1 cellular context compared by ENCODE assay signal in the genomic region with DNA sequence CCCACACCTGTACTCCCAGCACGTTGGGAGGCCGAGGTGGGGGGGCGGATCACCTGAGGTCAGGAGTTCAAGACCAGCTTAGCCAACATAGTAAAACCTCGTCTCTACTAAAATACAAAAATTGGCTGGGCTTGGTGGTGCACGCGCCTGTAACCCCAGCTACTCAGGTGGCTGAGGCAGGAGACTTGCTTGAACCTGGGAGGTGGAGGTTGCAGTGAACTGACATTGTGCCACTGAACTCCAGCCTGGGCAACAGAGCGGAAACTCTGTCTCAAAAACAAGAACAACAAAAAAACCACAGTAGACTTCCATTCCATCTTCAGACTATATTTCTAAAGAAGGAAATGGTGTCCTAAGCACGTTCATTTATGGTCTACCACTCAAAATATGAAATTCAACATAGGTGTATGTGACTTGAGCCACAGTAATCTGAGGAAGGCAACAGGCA.
TF ChIP-seq lines count a peak whose summit lies in the region.

No MANE protein-coding gene starts in this region.

TF ChIP-seq in GM12878, 131 proteins besides CTCF, POLR2A, EP300 and RAD21:
- TF ChIP-seq ETV6 (conservative IDR thresholded peaks at IDR 0.05 in 1 of 2, IDR thresholded peaks at IDR 0.05 in 1 of 2; ENCODE audit: borderline replicate concordance in 1 of 2, low read depth in 1 of 2) (no peak), IKZF1 (conservative IDR thresholded peaks at IDR 0.05) (no peak), SIX5 (IDR thresholded peaks at IDR 0.05; ENCODE audit: low read depth, low read length, severe bottlenecking) (no peak), RUNX3 (IDR thresholded peaks at IDR 0.05; ENCODE audit: low read length) (no peak), DPF2 (IDR thresholded peaks at IDR 0.05) (no peak), GABPA (IDR thresholded peaks at IDR 0.05; ENCODE audit: low read depth) (no peak), NR2C2 (IDR thresholded peaks at IDR 0.05; ENCODE audit: borderline replicate concordance, control insufficient read depth, insufficient read length, low read depth) (no peak), HDGF (IDR thresholded peaks at IDR 0.05) (no peak), POLR2AphosphoS2 (IDR thresholded peaks at IDR 0.05; ENCODE audit: low read depth, low read length) (no peak)
- TF ChIP-seq, protein P1, sequence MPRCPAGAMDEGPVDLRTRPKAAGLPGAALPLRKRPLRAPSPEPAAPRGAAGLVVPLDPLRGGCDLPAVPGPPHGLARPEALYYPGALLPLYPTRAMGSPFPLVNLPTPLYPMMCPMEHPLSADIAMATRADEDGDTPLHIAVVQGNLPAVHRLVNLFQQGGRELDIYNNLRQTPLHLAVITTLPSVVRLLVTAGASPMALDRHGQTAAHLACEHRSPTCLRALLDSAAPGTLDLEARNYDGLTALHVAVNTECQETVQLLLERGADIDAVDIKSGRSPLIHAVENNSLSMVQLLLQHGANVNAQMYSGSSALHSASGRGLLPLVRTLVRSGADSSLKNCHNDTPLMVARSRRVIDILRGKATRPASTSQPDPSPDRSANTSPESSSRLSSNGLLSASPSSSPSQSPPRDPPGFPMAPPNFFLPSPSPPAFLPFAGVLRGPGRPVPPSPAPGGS (IDR thresholded peaks at IDR 0.05; ENCODE audit: borderline replicate concordance, insufficient read depth, low read depth, low read length, poor library complexity, severe bottlenecking) = no peak
- TF ChIP-seq, protein P2, sequence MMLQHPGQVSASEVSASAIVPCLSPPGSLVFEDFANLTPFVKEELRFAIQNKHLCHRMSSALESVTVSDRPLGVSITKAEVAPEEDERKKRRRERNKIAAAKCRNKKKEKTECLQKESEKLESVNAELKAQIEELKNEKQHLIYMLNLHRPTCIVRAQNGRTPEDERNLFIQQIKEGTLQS (IDR thresholded peaks at IDR 0.05; ENCODE audit: borderline replicate concordance, extremely low read depth, low read depth, low read length) = no peak
